Comparison of ENCODE assay signal across 8 cellular contexts in the genomic region with DNA sequence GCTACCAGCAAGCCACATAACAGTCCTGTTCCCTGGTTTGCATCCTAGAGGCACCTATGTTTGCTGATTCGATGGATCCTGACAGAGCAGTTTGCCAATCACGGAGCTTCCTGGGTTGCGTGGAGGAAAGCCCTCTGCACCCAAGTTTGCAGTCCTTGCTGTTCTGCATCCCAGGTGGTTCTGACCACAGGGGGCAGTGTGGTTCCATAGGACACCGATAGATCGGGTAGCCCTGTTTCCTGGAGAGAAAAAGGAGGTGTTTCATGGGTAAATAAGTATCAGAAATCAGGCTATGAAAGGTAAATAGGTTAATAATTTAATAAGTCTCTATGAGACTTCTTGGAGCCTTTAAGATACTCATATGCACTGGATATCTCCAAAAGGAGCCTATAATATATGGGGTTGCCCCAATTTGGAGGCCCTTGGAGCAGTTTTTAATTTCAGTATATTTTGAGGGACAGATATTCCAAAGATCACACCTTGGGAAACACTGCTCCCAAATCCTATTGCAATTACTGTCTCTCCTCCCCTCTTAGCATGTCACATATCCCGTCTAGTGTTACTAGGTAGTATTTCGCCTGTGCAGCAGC.
DNase-seq lines count a peak whose midpoint lies in the region; ATAC-seq and TF ChIP-seq lines count a peak whose summit lies in the region.

No MANE protein-coding gene starts in this region.

- H3K4me3 ChIP-seq in fibroblast of the aortic adventitia (ENCODE audit: low read depth, low read length): no peak overlapping the region

- TF ChIP-seq POLR2A in GM18505 (IDR thresholded peaks at IDR 0.05; ENCODE audit: borderline replicate concordance, extremely low read depth, insufficient read depth, insufficient read length): no peak

- ATAC-seq in GM18505 (IDR thresholded peaks at IDR 0.05; ENCODE audit: unreplicated experiment): no peak

- peak; percentile 57 for TF ChIP-seq CTCF in fibroblast of the aortic adventitia (IDR thresholded peaks at IDR 0.05; ENCODE audit: insufficient read depth, low read length)

- peak; percentile 56 for DNase-seq in DMS 273 (lab: John Stamatoyannopoulos, UW; ENCODE audit: unreplicated experiment)
- DNase-seq in DMS 273 treated with DMSO at 0.1 percent for 48 hours (lab: John Stamatoyannopoulos, UW): no peak
- peak; percentile 27 for DNase-seq in MV-4-11 (lab: John Stamatoyannopoulos, UW)
- peak; percentile 8 for DNase-seq in activated CD8-positive, alpha-beta memory T cell treated with anti-CD3 and anti-CD28 coated beads, Interleukin-2, amount 50 U/mL, for 24 hours (ENCODE audit: extremely low read depth)
- peak; percentile 53 for DNase-seq in fibroblast of the aortic adventitia (ENCODE audit: low read depth)
- peak; percentile 59 for DNase-seq in occipital lobe (lab: John Stamatoyannopoulos, UW)
- DNase-seq in foreskin melanocyte: no peak

Comparison
In these comparisons a context has a peak if more than half of its experiments do, and no peak if none do; other contexts are left out.
1. DNase-seq: peak in DMS 273 (single experiment), MV-4-11 (single experiment), activated CD8-positive, alpha-beta memory T cell treated with anti-CD3 and anti-CD28 coated beads, Interleukin-2, amount 50 U/mL, for 24 hours (single experiment), fibroblast of the aortic adventitia (single experiment) and occipital lobe (single experiment); none in DMS 273 treated with DMSO at 0.1 percent for 48 hours (single experiment) and foreskin melanocyte (single experiment).